ENCODE assay signal across 8 cellular contexts in genomic region chr16:89602273-89602951, GRCh38. TPM values are rescaled to one million over a fixed set of nuclear protein-coding genes. Genes with fewer than 3 reads are reported as not detected.
DNase-seq lines count a peak whose midpoint lies in the region; ATAC-seq and TF ChIP-seq lines count a peak whose summit lies in the region.

No MANE protein-coding gene starts in this region.

- no peak overlapping the region for H3K4me3 ChIP-seq in CD4-positive, CD25-positive, alpha-beta regulatory T cell (ENCODE audit: low read depth, low read length)
- H3K4me3 ChIP-seq in breast epithelium (peak overlapping the region in 2 of 3 donors; percentile 5 to 50), mucosa of descending colon (no peak overlapping the region)

- peak overlapping the region in 2 of 4 donors; percentile 39 to 51 for H3K4me3 Mint-ChIP-seq in CD4-positive, CD25-positive, alpha-beta regulatory T cell
- no peak overlapping the region for H3K4me3 Mint-ChIP-seq in WTC11
- no peak overlapping the region for H3K4me3 Mint-ChIP-seq in stimulated activated memory B cell treated with anti-CD40 and anti-IgM and Interleukin-4, amounts not matched to agents 10 μg/mL and 1 μg/mL and 100 μg/mL, for 72 hours

- no peak for TF ChIP-seq POLR2A in breast epithelium (IDR thresholded peaks at IDR 0.05)

- in situ Hi-C loops in KBM-7 (cut with MboI; ENCODE audit: low pct_unique_long_range_greater_than_20kb, low sequenced_read_pairs), result no loop called here

- no peaks in the 10 kb centered on the region for H3K27me3 ChIP-seq in CD4-positive, CD25-positive, alpha-beta regulatory T cell (ENCODE audit: control insufficient read depth, insufficient read depth, low read length)
- H3K27me3 ChIP-seq in breast epithelium, result peaks cover 0 to 13% of the 10 kb centered on the region in 2 donors

- peak in 2 of 3 donors; percentile 29 to 46 for DNase-seq in CD4-positive, CD25-positive, alpha-beta regulatory T cell
- DNase-seq in KBM-7, result peak; percentile 80
- peak; percentile 51 for DNase-seq in WTC11 (ENCODE audit: low spot score)
- no peak for DNase-seq in breast epithelium (ENCODE audit: low spot score in 2 of 2)
- no peak for DNase-seq in mucosa of descending colon

- peak overlapping the region in 1 of 3 donors; percentile 32 for H3K27ac Mint-ChIP-seq in CD4-positive, CD25-positive, alpha-beta regulatory T cell
- H3K27ac Mint-ChIP-seq in WTC11, result no peak overlapping the region
- H3K27ac Mint-ChIP-seq in stimulated activated memory B cell treated with anti-CD40 and anti-IgM and Interleukin-4, amounts not matched to agents 10 μg/mL and 1 μg/mL and 100 μg/mL, for 72 hours, result no peak overlapping the region

- POLR2A ChIA-PET in WTC11 (lab: Charles Lee), result interaction anchor here (0.5 to 1.0 kb wide), 5 partner anchors 10 to 1825 kb away, joined by 3 to 9 read pairs (median 4); partner anchors contain the start of gene TCF25

- no peaks in the 10 kb centered on the region for H3K9me3 Mint-ChIP-seq in CD4-positive, CD25-positive, alpha-beta regulatory T cell
- H3K9me3 Mint-ChIP-seq in WTC11, result no peaks in the 10 kb centered on the region
- H3K9me3 Mint-ChIP-seq in stimulated activated memory B cell treated with anti-CD40 and anti-IgM and Interleukin-4, amounts not matched to agents 10 μg/mL and 1 μg/mL and 100 μg/mL, for 72 hours, result no peaks in the 10 kb centered on the region

- peaks cover 0 to 12% (median 4%) of the 10 kb centered on the region in 4 donors for H3K4me1 Mint-ChIP-seq in CD4-positive, CD25-positive, alpha-beta regulatory T cell
- peaks cover 13% of the 10 kb centered on the region for H3K4me1 Mint-ChIP-seq in WTC11
- peaks cover 13% of the 10 kb centered on the region for H3K4me1 Mint-ChIP-seq in stimulated activated memory B cell treated with anti-CD40 and anti-IgM and Interleukin-4, amounts not matched to agents 10 μg/mL and 1 μg/mL and 100 μg/mL, for 72 hours

- peaks cover 8% of the 10 kb centered on the region for H3K27me3 Mint-ChIP-seq in CD4-positive, CD25-positive, alpha-beta regulatory T cell
- no peaks in the 10 kb centered on the region for H3K27me3 Mint-ChIP-seq in WTC11 (ENCODE audit: low read depth)
- H3K27me3 Mint-ChIP-seq in stimulated activated memory B cell treated with anti-CD40 and anti-IgM and Interleukin-4, amounts not matched to agents 10 μg/mL and 1 μg/mL and 100 μg/mL, for 72 hours, result peaks cover 26% of the 10 kb centered on the region

- no peak for TF ChIP-seq CTCF in WTC11 (IDR thresholded peaks at IDR 0.05)
- TF ChIP-seq CTCF in breast epithelium (IDR thresholded peaks at IDR 0.05), result no peak
- no peak for TF ChIP-seq CTCF in mucosa of descending colon (IDR thresholded peaks at IDR 0.05)

- no peaks in the 10 kb centered on the region for H3K36me3 ChIP-seq in CD4-positive, CD25-positive, alpha-beta regulatory T cell (ENCODE audit: control insufficient read depth, insufficient read depth, low read length)
- no peaks in the 10 kb centered on the region for H3K36me3 ChIP-seq in breast epithelium
- H3K36me3 ChIP-seq in mucosa of descending colon (ENCODE audit: low read depth), result no peaks in the 10 kb centered on the region

- no peak overlapping the region for H3K27ac ChIP-seq in CD4-positive, CD25-positive, alpha-beta regulatory T cell (ENCODE audit: insufficient read depth, low read length, poor library complexity, severe bottlenecking)
- no peak overlapping the region for H3K27ac ChIP-seq in breast epithelium

- CTCF ChIA-PET in WTC11 (lab: Charles Lee), result interaction anchor here (0.6 to 4.5 kb wide), 10 partner anchors 13 to 98 kb away, joined by 3 to 79 read pairs (median 3); partner anchors contain the start of genes CDK10 and DPEP1

- peak; percentile 63 to 78 for ATAC-seq in CD4-positive, CD25-positive, alpha-beta regulatory T cell (ENCODE audit: low read depth in 2 of 2)
- ATAC-seq in WTC11 (peak; percentile 46), mucosa of descending colon (peak; percentile 57), GM19023 (IDR thresholded peaks at IDR 0.05; ENCODE audit: unreplicated experiment) (no peak), GM19452 (IDR thresholded peaks at IDR 0.05; ENCODE audit: unreplicated experiment) (no peak)
- peak; percentile 64 for ATAC-seq in stimulated activated memory B cell treated with anti-CD40 and anti-IgM and Interleukin-4, amounts not matched to agents 10 μg/mL and 1 μg/mL and 100 μg/mL, for 72 hours

- no peaks in the 10 kb centered on the region for H3K9me3 ChIP-seq in CD4-positive, CD25-positive, alpha-beta regulatory T cell (ENCODE audit: control insufficient read depth in 2 of 2, low read length in 2 of 2)
- H3K9me3 ChIP-seq in breast epithelium (no peaks in the 10 kb centered on the region), mucosa of descending colon (no peaks in the 10 kb centered on the region)

- intact Hi-C loops in breast epithelium (cut with DNase I; ENCODE audit: low total_unique reads) (no loop called here), mucosa of descending colon (cut with DNase I, micrococcal nuclease) (no loop called here)

- H3K36me3 Mint-ChIP-seq in CD4-positive, CD25-positive, alpha-beta regulatory T cell, result no peaks in the 10 kb centered on the region
- no peaks in the 10 kb centered on the region for H3K36me3 Mint-ChIP-seq in WTC11
- no peaks in the 10 kb centered on the region for H3K36me3 Mint-ChIP-seq in stimulated activated memory B cell treated with anti-CD40 and anti-IgM and Interleukin-4, amounts not matched to agents 10 μg/mL and 1 μg/mL and 100 μg/mL, for 72 hours

- peaks cover 13% of the 10 kb centered on the region for H3K4me1 ChIP-seq in CD4-positive, CD25-positive, alpha-beta regulatory T cell (ENCODE audit: control insufficient read depth, insufficient read depth, low read length, poor library complexity, severe bottlenecking)
- H3K4me1 ChIP-seq in breast epithelium (peaks cover 3 to 6% of the 10 kb centered on the region in 2 donors), mucosa of descending colon (ENCODE audit: low read depth) (no peaks in the 10 kb centered on the region)

TF ChIP-seq in WTC11, 78 proteins besides CTCF, POLR2A, EP300 and RAD21 (continues in another document):
- no peak for TF ChIP-seq AFF4 (CRISPR knock-in tag; IDR thresholded peaks at IDR 0.05; ENCODE audit: borderline replicate concordance)

RNA-seq across cellular contexts. Expression of gene DPEP1, which starts 11.0 kb away (rescaled TPM):
- total RNA-seq in CD4-positive, CD25-positive, alpha-beta regulatory T cell, result not detected
- not detected for polyA plus RNA-seq in CD4-positive, CD25-positive, alpha-beta regulatory T cell
- total RNA-seq in WTC11 (2021) (13.6 to 26.5 TPM (median 24.7 TPM) in 3 replicates), breast epithelium (under 1 TPM; 0.59 to 0.98 (median 0.80) TPM), mucosa of descending colon (1 to 10 TPM in 1 of 3 donors, under 1 TPM in 1, not detected in 1; 0.28 to 2.0 TPM)

RNA-seq across cellular contexts. Expression of gene CPNE7, which starts 26.9 kb away (rescaled TPM):
- total RNA-seq in CD4-positive, CD25-positive, alpha-beta regulatory T cell, result 0.69 TPM
- under 1 TPM in 3 of 4 donors, not detected in 1; 0.11 to 0.81 (median 0.48) TPM for polyA plus RNA-seq in CD4-positive, CD25-positive, alpha-beta regulatory T cell
- 42.6 to 62.4 TPM (median 55.6 TPM) in 3 replicates for total RNA-seq in WTC11 (2021)
- 1 to 10 TPM in 2 of 3 donors, not detected in 1; 1.2 to 4.9 TPM for total RNA-seq in breast epithelium
- total RNA-seq in mucosa of descending colon, result 1 to 10 TPM in 1 of 3 donors, under 1 TPM in 2; 0.72 to 2.0 (median 0.79) TPM

RNA-seq across cellular contexts. Expression of gene RPL13, which starts 41.9 kb away (rescaled TPM):
- total RNA-seq in CD4-positive, CD25-positive, alpha-beta regulatory T cell, result 3,164 TPM
- 1,000 to 10,000 TPM; 3,297 to 6,519 (median 5,004) TPM for polyA plus RNA-seq in CD4-positive, CD25-positive, alpha-beta regulatory T cell
- 2,631 to 3,314 TPM (median 3,295 TPM) in 3 replicates for total RNA-seq in WTC11 (2021)
- 1,000 to 10,000 TPM; 5,075 to 6,295 (median 5,484) TPM for total RNA-seq in breast epithelium
- 1,000 to 10,000 TPM; 1,693 to 1,792 (median 1,717) TPM for total RNA-seq in mucosa of descending colon

RNA-seq across cellular contexts. Expression of gene CHMP1A, which starts 55.1 kb away (rescaled TPM):
- total RNA-seq in CD4-positive, CD25-positive, alpha-beta regulatory T cell, result 110 TPM
- polyA plus RNA-seq in CD4-positive, CD25-positive, alpha-beta regulatory T cell, result 100 to 1,000 TPM in 1 of 4 donors, 10 to 100 TPM in 3; 77.5 to 111 (median 87.5) TPM
- 69.0 to 76.6 TPM (median 76.0 TPM) in 3 replicates for total RNA-seq in WTC11 (2021)
- 10 to 100 TPM; 67.5 to 100.0 (median 86.2) TPM for total RNA-seq in breast epithelium
- total RNA-seq in mucosa of descending colon, result 100 to 1,000 TPM; 104 to 163 (median 108) TPM

RNA-seq across cellular contexts. Expression of gene SPATA33, which starts 55.2 kb away (rescaled TPM):
- 7.1 TPM for total RNA-seq in CD4-positive, CD25-positive, alpha-beta regulatory T cell
- polyA plus RNA-seq in CD4-positive, CD25-positive, alpha-beta regulatory T cell, result 1 to 10 TPM; 2.0 to 4.4 (median 3.0) TPM
- total RNA-seq in WTC11 (2021) (12.0 to 12.8 TPM (median 12.2 TPM) in 3 replicates), breast epithelium (1 to 10 TPM; 3.8 to 7.2 (median 5.9) TPM), mucosa of descending colon (10 to 100 TPM in 2 of 3 donors, 1 to 10 TPM in 1; 8.0 to 11.0 (median 10.7) TPM)

Comparison
In these comparisons a context has a peak if more than half of its experiments do, and no peak if none do; other contexts are left out.
1. ATAC-seq: peak in CD4-positive, CD25-positive, alpha-beta regulatory T cell (2 of 2), WTC11 (single experiment), mucosa of descending colon (single experiment) and stimulated activated memory B cell treated with anti-CD40 and anti-IgM and Interleukin-4, amounts not matched to agents 10 μg/mL and 1 μg/mL and 100 μg/mL, for 72 hours (single experiment); none in GM19023 (single experiment) and GM19452 (single experiment).
2. DNase-seq: peak in CD4-positive, CD25-positive, alpha-beta regulatory T cell (2 of 3), KBM-7 (single experiment) and WTC11 (single experiment); none in breast epithelium (0 of 2) and mucosa of descending colon (0 of 3).
3. H3K4me3 ChIP-seq: peak in breast epithelium (2 of 3); none in CD4-positive, CD25-positive, alpha-beta regulatory T cell (single experiment) and mucosa of descending colon (single experiment).